In the genomic region with DNA sequence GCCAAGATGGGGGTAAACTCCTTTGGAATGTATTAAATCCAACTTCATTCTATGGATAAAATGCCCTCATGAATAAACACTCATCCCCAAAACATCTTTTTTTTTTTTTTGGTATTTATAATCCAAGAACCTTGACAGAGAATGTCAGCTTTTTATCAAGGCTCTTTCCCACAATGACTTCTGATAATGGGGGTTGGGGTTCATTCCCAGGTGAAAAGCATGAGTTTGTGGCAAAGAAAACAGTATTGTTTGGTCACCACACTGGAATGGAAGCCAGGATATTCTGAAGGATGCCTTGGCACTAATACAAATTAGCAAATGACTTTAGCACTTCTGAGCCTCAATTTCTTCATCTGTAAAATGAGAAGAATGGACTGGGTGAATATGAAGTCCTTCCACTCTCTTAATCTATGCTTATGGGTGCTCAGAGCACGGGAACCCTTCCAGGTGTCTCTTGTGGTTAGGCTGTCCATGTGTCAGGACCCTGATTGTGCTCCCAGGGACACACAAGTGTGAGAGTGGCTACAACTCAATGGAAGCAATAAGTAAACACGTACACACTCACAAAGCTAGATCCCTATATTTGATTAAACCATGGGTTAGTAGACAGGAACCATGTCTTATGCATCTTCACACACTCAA, we compare ENCODE assay signal across 12 cellular contexts. TPM values are rescaled to one million over a fixed set of nuclear protein-coding genes. Genes with fewer than 3 reads are reported as not detected.
DNase-seq lines count a peak whose midpoint lies in the region; ATAC-seq, FAIRE-seq and TF ChIP-seq lines count a peak whose summit lies in the region.
"Had no signal": no experiment of that assay in that cellular context is flagged by ENCODE, and none has a peak within 500 bp of the region (broad histone marks: within the 10 kb centered on the region; RNA-seq: fewer than 3 reads in every experiment).

No MANE protein-coding gene starts in this region.

- peaks cover 39 to 68% (median 60%) of the 10 kb centered on the region in 4 donors for H3K4me1 Mint-ChIP-seq in CD4-positive, CD25-positive, alpha-beta regulatory T cell
- H3K4me1 Mint-ChIP-seq in IgD-negative memory B cell (peaks cover 16 to 39% (median 19%) of the 10 kb centered on the region in 3 donors), astrocyte (ENCODE audit: low read depth, unreplicated experiment) (peaks cover 16% of the 10 kb centered on the region)

- H3K36me3 Mint-ChIP-seq in CD4-positive, CD25-positive, alpha-beta regulatory T cell: peaks cover 16% of the 10 kb centered on the region
- H3K36me3 Mint-ChIP-seq in IgD-negative memory B cell: peaks cover 9% of the 10 kb centered on the region
- peaks cover 3% of the 10 kb centered on the region for H3K36me3 Mint-ChIP-seq in astrocyte (ENCODE audit: low read depth, unreplicated experiment)

- H3K27ac ChIP-seq in CD4-positive, CD25-positive, alpha-beta regulatory T cell (ENCODE audit: insufficient read depth, low read length, poor library complexity, severe bottlenecking): peak overlapping the region; percentile 87
- peak overlapping the region; percentile 53 for H3K27ac ChIP-seq in astrocyte (ENCODE audit: low read depth, low read length)
- H3K27ac ChIP-seq in neutrophil: peak overlapping the region; percentile 94

- H3K4me3 Mint-ChIP-seq in CD4-positive, CD25-positive, alpha-beta regulatory T cell: peak overlapping the region; percentile 68 to 82 (median 81)
- H3K4me3 Mint-ChIP-seq in IgD-negative memory B cell (peak overlapping the region in 3 of 4 donors; percentile 41 to 88 (median 82)), astrocyte (ENCODE audit: unreplicated experiment) (no peak overlapping the region)

- TF ChIP-seq CTCF in astrocyte (IDR thresholded peaks at IDR 0.05; ENCODE audit: insufficient read depth, low read depth, low read length) (no peak), neutrophil (IDR thresholded peaks at IDR 0.05) (no peak)

- H3K36me3 ChIP-seq in CD4-positive, CD25-positive, alpha-beta regulatory T cell (ENCODE audit: control insufficient read depth, insufficient read depth, low read length): no peaks in the 10 kb centered on the region
- no peaks in the 10 kb centered on the region for H3K36me3 ChIP-seq in astrocyte (ENCODE audit: insufficient read depth, low read length)
- peaks cover 14% of the 10 kb centered on the region for H3K36me3 ChIP-seq in neutrophil

- H2AFZ ChIP-seq in astrocyte (ENCODE audit: low read depth, low read length): peak overlapping the region; percentile 59

- H3K4me1 ChIP-seq in CD4-positive, CD25-positive, alpha-beta regulatory T cell (ENCODE audit: control insufficient read depth, insufficient read depth, low read length, poor library complexity, severe bottlenecking): peaks cover 23% of the 10 kb centered on the region
- H3K4me1 ChIP-seq in astrocyte (ENCODE audit: insufficient read depth, low read length) (peaks cover 20% of the 10 kb centered on the region), neutrophil (ENCODE audit: control insufficient read depth in 1 of 2, insufficient read depth in 1 of 2, low read depth in 1 of 2, low read length in 1 of 2) (peaks cover 89 to 94% of the 10 kb centered on the region in 2 experiments)
- H3K4me1 ChIP-seq: Caco-2 had no signal

- H4K20me1 ChIP-seq in astrocyte (ENCODE audit: insufficient read depth, low read length): no peaks in the 10 kb centered on the region

- H3K27ac Mint-ChIP-seq in CD4-positive, CD25-positive, alpha-beta regulatory T cell: peak overlapping the region; percentile 95 to 98 (median 96)
- H3K27ac Mint-ChIP-seq in IgD-negative memory B cell: peak overlapping the region; percentile 33 to 85 (median 76)
- H3K27ac Mint-ChIP-seq in astrocyte (ENCODE audit: unreplicated experiment): no peak overlapping the region

- DNase-seq in CD4-positive, CD25-positive, alpha-beta regulatory T cell: no peak
- no peak for DNase-seq in astrocyte (ENCODE audit: low read depth)
- no peak for DNase-seq in dedifferentiated amniotic fluid mesenchymal stem cell (ENCODE audit: extremely low spot score)
- no peak for DNase-seq in G401 (ENCODE audit: low spot score)
- DNase-seq: Caco-2, HCEC 1CT, NCI-H2029 had no signal

- H3K9me3 ChIP-seq in CD4-positive, CD25-positive, alpha-beta regulatory T cell (ENCODE audit: control insufficient read depth in 2 of 2, low read length in 2 of 2): no peaks in the 10 kb centered on the region
- H3K9me3 ChIP-seq in astrocyte (ENCODE audit: insufficient read depth, low read depth, low read length): no peaks in the 10 kb centered on the region
- H3K9me3 ChIP-seq in neutrophil: no peaks in the 10 kb centered on the region
- H3K9me3 ChIP-seq: Caco-2, mucosa of descending colon had no signal

- FAIRE-seq in astrocyte (lab: Jason Lieb, UNC): no peak

- H3K27me3 Mint-ChIP-seq in CD4-positive, CD25-positive, alpha-beta regulatory T cell: no peaks in the 10 kb centered on the region
- H3K27me3 Mint-ChIP-seq in IgD-negative memory B cell (no peaks in the 10 kb centered on the region), astrocyte (ENCODE audit: low read depth, unreplicated experiment) (no peaks in the 10 kb centered on the region)

- H3K27me3 ChIP-seq in CD4-positive, CD25-positive, alpha-beta regulatory T cell (ENCODE audit: control insufficient read depth, insufficient read depth, low read length): no peaks in the 10 kb centered on the region
- no peaks in the 10 kb centered on the region for H3K27me3 ChIP-seq in astrocyte (ENCODE audit: insufficient read depth, low read length)
- H3K27me3 ChIP-seq in neutrophil: no peaks in the 10 kb centered on the region

- no peaks in the 10 kb centered on the region for H3K9me3 Mint-ChIP-seq in CD4-positive, CD25-positive, alpha-beta regulatory T cell
- H3K9me3 Mint-ChIP-seq in IgD-negative memory B cell (no peaks in the 10 kb centered on the region), astrocyte (ENCODE audit: unreplicated experiment) (no peaks in the 10 kb centered on the region)

- in situ Hi-C loops in G401 (cut with HindIII; ENCODE audit: low sequenced_read_pairs): no loop called here

- no peak for ATAC-seq in CD4-positive, CD25-positive, alpha-beta regulatory T cell (ENCODE audit: low read depth in 2 of 2)
- ATAC-seq in GM19467 (IDR thresholded peaks at IDR 0.05; ENCODE audit: unreplicated experiment): no peak
- ATAC-seq in GM19452 (IDR thresholded peaks at IDR 0.05; ENCODE audit: unreplicated experiment): no peak

- peak overlapping the region; percentile 83 for H3K4me3 ChIP-seq in CD4-positive, CD25-positive, alpha-beta regulatory T cell (ENCODE audit: low read depth, low read length)
- peak overlapping the region; percentile 30 for H3K4me3 ChIP-seq in astrocyte (ENCODE audit: insufficient read depth, low read depth, low read length)
- peak overlapping the region; percentile 33 to 57 for H3K4me3 ChIP-seq in neutrophil (ENCODE audit: low read depth in 1 of 2, low read length in 1 of 2)
- H3K4me3 ChIP-seq: mucosa of descending colon had no signal

- H3K4me2 ChIP-seq in astrocyte (ENCODE audit: low read length): peak overlapping the region; percentile 80

- peaks cover 16% of the 10 kb centered on the region for H3K79me2 ChIP-seq in astrocyte (ENCODE audit: insufficient read depth, low read length)

- peak overlapping the region; percentile 62 for H3K9ac ChIP-seq in astrocyte (ENCODE audit: low read length)

RNA-seq across cellular contexts. Expression of a gene that starts 21.4 kb away (rescaled TPM):
- total RNA-seq in CD4-positive, CD25-positive, alpha-beta regulatory T cell: 34.0 TPM
- polyA plus RNA-seq in CD4-positive, CD25-positive, alpha-beta regulatory T cell: 10 to 100 TPM; 39.1 to 69.2 (median 46.1) TPM
- 15.3 TPM for polyA plus RNA-seq in IgD-negative memory B cell
- total RNA-seq in astrocyte: 17.8 and 18.8 TPM in 2 replicates
- total RNA-seq in G401 (2014; rRNA removed; shearing (Covaris generic)): 5.2 and 7.3 TPM in 2 replicates

RNA-seq across cellular contexts. Expression of a gene that starts 50.7 kb away (rescaled TPM):
- 9.4 TPM for total RNA-seq in CD4-positive, CD25-positive, alpha-beta regulatory T cell
- polyA plus RNA-seq in CD4-positive, CD25-positive, alpha-beta regulatory T cell: 10 to 100 TPM; 49.9 to 63.0 (median 56.1) TPM
- 36.0 TPM for polyA plus RNA-seq in IgD-negative memory B cell
- 8.9 and 9.5 TPM in 2 replicates for total RNA-seq in astrocyte
- 13.5 and 14.9 TPM in 2 replicates for total RNA-seq in G401 (2014; rRNA removed; shearing (Covaris generic))

RNA-seq across cellular contexts. Expression of a gene that starts 50.8 kb away (rescaled TPM):
- total RNA-seq in CD4-positive, CD25-positive, alpha-beta regulatory T cell: 38.5 TPM
- 10 to 100 TPM; 14.3 to 19.1 (median 17.8) TPM for polyA plus RNA-seq in CD4-positive, CD25-positive, alpha-beta regulatory T cell
- polyA plus RNA-seq in IgD-negative memory B cell: 26.1 TPM
- total RNA-seq in astrocyte: 10.6 and 13.6 TPM in 2 replicates
- total RNA-seq in G401 (2014; rRNA removed; shearing (Covaris generic)): 4.3 and 9.0 TPM in 2 replicates

Comparison
In these comparisons a context has a peak if more than half of its experiments do, and no peak if none do; other contexts are left out.
1. H3K4me3 ChIP-seq: peak in every context shown above with its lines; median percentile 83 in CD4-positive, CD25-positive, alpha-beta regulatory T cell; 45 in neutrophil; 30 in astrocyte.